ENCODE assay signal across 1 cellular context in the genomic region with DNA sequence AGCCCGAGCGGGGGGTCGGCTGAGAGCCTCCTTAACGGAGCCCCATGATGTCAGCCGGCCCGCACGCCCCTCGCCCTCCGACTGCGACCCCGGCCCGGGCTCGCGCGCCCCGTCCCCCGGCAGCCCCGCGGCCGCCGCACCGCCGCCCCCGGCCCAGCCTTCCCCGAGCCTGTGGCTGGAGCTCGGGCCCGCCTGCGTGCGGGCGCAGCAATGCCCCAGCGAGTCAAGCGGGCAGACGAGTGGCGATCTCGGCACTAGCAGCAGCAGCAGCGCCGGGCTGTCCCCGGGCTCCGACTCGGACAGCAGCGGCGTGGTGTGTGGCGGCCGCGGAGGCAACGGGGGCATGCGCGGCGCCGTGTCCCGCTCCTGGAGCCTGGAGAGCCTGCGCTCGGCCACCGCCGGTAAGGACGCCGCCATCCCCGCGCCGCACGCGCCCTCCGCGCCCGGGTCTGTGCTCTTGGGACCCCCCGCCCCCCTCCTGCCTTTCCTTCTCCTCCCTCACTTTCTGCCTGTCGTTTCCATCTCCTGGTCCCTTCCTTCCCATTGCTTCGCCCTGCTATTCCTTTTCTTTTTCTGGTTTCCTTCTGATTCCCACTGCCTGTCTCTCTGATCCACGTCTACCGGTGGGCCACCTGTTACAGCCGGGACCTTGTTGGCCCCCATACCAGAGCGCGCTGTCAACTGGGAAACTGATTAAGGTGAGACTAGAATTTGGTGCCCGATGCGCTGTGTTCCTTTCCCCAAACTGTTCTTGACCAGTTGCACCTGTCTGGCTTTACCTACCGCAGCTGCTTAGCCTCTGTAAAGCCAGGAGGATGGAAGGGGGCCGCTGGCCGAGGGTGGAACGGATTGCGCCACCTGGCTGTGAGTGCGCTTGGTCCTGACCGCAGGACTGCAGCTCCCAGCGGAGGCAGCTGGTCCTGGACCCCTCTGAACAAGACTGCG.
A peak's percentile ranks its signal among the peaks of the same experiment; 100 is the strongest.
TF ChIP-seq lines count a peak whose summit lies in the region.

No MANE protein-coding gene starts in this region.

TF ChIP-seq in H1, 55 proteins besides CTCF, POLR2A, EP300 and RAD21 (continued from another document):
- TF ChIP-seq, protein P1, sequence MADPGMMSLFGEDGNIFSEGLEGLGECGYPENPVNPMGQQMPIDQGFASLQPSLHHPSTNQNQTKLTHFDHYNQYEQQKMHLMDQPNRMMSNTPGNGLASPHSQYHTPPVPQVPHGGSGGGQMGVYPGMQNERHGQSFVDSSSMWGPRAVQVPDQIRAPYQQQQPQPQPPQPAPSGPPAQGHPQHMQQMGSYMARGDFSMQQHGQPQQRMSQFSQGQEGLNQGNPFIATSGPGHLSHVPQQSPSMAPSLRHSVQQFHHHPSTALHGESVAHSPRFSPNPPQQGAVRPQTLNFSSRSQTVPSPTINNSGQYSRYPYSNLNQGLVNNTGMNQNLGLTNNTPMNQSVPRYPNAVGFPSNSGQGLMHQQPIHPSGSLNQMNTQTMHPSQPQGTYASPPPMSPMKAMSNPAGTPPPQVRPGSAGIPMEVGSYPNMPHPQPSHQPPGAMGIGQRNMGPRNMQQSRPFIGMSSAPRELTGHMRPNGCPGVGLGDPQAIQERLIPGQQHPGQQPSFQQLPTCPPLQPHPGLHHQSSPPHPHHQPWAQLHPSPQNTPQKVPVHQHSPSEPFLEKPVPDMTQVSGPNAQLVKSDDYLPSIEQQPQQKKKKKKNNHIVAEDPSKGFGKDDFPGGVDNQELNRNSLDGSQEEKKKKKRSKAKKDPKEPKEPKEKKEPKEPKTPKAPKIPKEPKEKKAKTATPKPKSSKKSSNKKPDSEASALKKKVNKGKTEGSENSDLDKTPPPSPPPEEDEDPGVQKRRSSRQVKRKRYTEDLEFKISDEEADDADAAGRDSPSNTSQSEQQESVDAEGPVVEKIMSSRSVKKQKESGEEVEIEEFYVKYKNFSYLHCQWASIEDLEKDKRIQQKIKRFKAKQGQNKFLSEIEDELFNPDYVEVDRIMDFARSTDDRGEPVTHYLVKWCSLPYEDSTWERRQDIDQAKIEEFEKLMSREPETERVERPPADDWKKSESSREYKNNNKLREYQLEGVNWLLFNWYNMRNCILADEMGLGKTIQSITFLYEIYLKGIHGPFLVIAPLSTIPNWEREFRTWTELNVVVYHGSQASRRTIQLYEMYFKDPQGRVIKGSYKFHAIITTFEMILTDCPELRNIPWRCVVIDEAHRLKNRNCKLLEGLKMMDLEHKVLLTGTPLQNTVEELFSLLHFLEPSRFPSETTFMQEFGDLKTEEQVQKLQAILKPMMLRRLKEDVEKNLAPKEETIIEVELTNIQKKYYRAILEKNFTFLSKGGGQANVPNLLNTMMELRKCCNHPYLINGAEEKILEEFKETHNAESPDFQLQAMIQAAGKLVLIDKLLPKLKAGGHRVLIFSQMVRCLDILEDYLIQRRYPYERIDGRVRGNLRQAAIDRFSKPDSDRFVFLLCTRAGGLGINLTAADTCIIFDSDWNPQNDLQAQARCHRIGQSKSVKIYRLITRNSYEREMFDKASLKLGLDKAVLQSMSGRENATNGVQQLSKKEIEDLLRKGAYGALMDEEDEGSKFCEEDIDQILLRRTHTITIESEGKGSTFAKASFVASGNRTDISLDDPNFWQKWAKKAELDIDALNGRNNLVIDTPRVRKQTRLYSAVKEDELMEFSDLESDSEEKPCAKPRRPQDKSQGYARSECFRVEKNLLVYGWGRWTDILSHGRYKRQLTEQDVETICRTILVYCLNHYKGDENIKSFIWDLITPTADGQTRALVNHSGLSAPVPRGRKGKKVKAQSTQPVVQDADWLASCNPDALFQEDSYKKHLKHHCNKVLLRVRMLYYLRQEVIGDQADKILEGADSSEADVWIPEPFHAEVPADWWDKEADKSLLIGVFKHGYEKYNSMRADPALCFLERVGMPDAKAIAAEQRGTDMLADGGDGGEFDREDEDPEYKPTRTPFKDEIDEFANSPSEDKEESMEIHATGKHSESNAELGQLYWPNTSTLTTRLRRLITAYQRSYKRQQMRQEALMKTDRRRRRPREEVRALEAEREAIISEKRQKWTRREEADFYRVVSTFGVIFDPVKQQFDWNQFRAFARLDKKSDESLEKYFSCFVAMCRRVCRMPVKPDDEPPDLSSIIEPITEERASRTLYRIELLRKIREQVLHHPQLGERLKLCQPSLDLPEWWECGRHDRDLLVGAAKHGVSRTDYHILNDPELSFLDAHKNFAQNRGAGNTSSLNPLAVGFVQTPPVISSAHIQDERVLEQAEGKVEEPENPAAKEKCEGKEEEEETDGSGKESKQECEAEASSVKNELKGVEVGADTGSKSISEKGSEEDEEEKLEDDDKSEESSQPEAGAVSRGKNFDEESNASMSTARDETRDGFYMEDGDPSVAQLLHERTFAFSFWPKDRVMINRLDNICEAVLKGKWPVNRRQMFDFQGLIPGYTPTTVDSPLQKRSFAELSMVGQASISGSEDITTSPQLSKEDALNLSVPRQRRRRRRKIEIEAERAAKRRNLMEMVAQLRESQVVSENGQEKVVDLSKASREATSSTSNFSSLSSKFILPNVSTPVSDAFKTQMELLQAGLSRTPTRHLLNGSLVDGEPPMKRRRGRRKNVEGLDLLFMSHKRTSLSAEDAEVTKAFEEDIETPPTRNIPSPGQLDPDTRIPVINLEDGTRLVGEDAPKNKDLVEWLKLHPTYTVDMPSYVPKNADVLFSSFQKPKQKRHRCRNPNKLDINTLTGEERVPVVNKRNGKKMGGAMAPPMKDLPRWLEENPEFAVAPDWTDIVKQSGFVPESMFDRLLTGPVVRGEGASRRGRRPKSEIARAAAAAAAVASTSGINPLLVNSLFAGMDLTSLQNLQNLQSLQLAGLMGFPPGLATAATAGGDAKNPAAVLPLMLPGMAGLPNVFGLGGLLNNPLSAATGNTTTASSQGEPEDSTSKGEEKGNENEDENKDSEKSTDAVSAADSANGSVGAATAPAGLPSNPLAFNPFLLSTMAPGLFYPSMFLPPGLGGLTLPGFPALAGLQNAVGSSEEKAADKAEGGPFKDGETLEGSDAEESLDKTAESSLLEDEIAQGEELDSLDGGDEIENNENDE (IDR thresholded peaks at IDR 0.05; ENCODE audit: insufficient replicate concordance, low read length): no peak
- no peak for TF ChIP-seq PHF8 (conservative IDR thresholded peaks at IDR 0.05; ENCODE audit: low read depth, low read length)
- TF ChIP-seq KDM5A (IDR thresholded peaks at IDR 0.05; ENCODE audit: low read length): no peak
- TF ChIP-seq SAP30 (IDR thresholded peaks at IDR 0.05; ENCODE audit: insufficient read depth, insufficient replicate concordance, low read length): no peak
- no peak for TF ChIP-seq FOSL1 (IDR thresholded peaks at IDR 0.05; ENCODE audit: insufficient read depth, low read depth, low read length)
- no peak for TF ChIP-seq RFX5 (IDR thresholded peaks at IDR 0.05; ENCODE audit: borderline replicate concordance, low read depth, low read length)
- no peak for TF ChIP-seq BACH1 (IDR thresholded peaks at IDR 0.05; ENCODE audit: low read length)
- no peak for TF ChIP-seq RXRA (IDR thresholded peaks at IDR 0.05; ENCODE audit: insufficient read depth, low read depth, low read length)
- 0 out of 4 replicates have a peak, but pooled peaks of 1 of the 2 experiments have one; percentile 54 for TF ChIP-seq HDAC2 (IDR thresholded peaks at IDR 0.05; ENCODE audit: borderline replicate concordance in 1 of 2, low read depth in 2 of 2, low read length in 2 of 2)
- TF ChIP-seq TBP (IDR thresholded peaks at IDR 0.05; ENCODE audit: low read depth, low read length): peak; percentile 64; the same call in 1 of the 2 replicates
- TF ChIP-seq CHD2 (IDR thresholded peaks at IDR 0.05; ENCODE audit: low read length): no peak
- no peak for TF ChIP-seq SIN3A (conservative IDR thresholded peaks at IDR 0.05 in 1 of 2, IDR thresholded peaks at IDR 0.05 in 1 of 2; ENCODE audit: low read depth in 1 of 2, low read length in 2 of 2)
- no peak for TF ChIP-seq TAF1 (IDR thresholded peaks at IDR 0.05; ENCODE audit: low read depth, low read length)
- TF ChIP-seq BCL11A (IDR thresholded peaks at IDR 0.05; ENCODE audit: low read depth in 2 of 2, low read length in 2 of 2): no peak
- TF ChIP-seq GABPA (IDR thresholded peaks at IDR 0.05; ENCODE audit: borderline replicate concordance, insufficient read depth, low read length): no peak; the same call in 1 of the 2 replicates
- TF ChIP-seq, protein P2, sequence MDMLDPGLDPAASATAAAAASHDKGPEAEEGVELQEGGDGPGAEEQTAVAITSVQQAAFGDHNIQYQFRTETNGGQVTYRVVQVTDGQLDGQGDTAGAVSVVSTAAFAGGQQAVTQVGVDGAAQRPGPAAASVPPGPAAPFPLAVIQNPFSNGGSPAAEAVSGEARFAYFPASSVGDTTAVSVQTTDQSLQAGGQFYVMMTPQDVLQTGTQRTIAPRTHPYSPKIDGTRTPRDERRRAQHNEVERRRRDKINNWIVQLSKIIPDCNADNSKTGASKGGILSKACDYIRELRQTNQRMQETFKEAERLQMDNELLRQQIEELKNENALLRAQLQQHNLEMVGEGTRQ (IDR thresholded peaks at IDR 0.05; ENCODE audit: low read length): no peak
- TF ChIP-seq, protein P3, sequence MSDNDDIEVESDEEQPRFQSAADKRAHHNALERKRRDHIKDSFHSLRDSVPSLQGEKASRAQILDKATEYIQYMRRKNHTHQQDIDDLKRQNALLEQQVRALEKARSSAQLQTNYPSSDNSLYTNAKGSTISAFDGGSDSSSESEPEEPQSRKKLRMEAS (IDR thresholded peaks at IDR 0.05): peak; percentile 64
- no peak for TF ChIP-seq GTF2F1 (IDR thresholded peaks at IDR 0.05; ENCODE audit: borderline replicate concordance, low read depth, low read length)
- TF ChIP-seq YY1 (IDR thresholded peaks at IDR 0.05; ENCODE audit: low read depth, low read length): no peak
- peak; percentile 80 for TF ChIP-seq TCF12 (IDR thresholded peaks at IDR 0.05; ENCODE audit: low read depth, low read length)
- no peak for TF ChIP-seq BRCA1 (IDR thresholded peaks at IDR 0.05; ENCODE audit: low read depth, low read length)
- no peak for TF ChIP-seq TEAD4 (IDR thresholded peaks at IDR 0.05; ENCODE audit: low read depth, low read length)
- peak; percentile 60 for TF ChIP-seq EZH2 (IDR thresholded peaks at IDR 0.05; ENCODE audit: low read depth, low read length, severe bottlenecking)
- TF ChIP-seq SP2 (IDR thresholded peaks at IDR 0.05; ENCODE audit: low read length): no peak
- TF ChIP-seq MAFK (IDR thresholded peaks at IDR 0.05; ENCODE audit: low read depth, low read length): no peak
- peak; percentile 80 for TF ChIP-seq KDM4A (IDR thresholded peaks at IDR 0.05; ENCODE audit: low read depth, low read length, severe bottlenecking)
- no peak for TF ChIP-seq TAF7 (optimal IDR thresholded peaks at IDR 0.05; ENCODE audit: borderline replicate concordance, low read depth, low read length)
- TF ChIP-seq SRF (IDR thresholded peaks at IDR 0.05; ENCODE audit: low read depth, low read length): no peak
- no peak for TF ChIP-seq SP1 (IDR thresholded peaks at IDR 0.05; ENCODE audit: low read depth, low read length)
- TF ChIP-seq, protein P4, sequence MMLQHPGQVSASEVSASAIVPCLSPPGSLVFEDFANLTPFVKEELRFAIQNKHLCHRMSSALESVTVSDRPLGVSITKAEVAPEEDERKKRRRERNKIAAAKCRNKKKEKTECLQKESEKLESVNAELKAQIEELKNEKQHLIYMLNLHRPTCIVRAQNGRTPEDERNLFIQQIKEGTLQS (IDR thresholded peaks at IDR 0.05; ENCODE audit: insufficient read depth, low read depth, low read length): no peak
- no peak for TF ChIP-seq EGR1 (IDR thresholded peaks at IDR 0.05; ENCODE audit: borderline replicate concordance, low read depth, low read length)
- TF ChIP-seq, protein P5, sequence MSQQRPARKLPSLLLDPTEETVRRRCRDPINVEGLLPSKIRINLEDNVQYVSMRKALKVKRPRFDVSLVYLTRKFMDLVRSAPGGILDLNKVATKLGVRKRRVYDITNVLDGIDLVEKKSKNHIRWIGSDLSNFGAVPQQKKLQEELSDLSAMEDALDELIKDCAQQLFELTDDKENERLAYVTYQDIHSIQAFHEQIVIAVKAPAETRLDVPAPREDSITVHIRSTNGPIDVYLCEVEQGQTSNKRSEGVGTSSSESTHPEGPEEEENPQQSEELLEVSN (IDR thresholded peaks at IDR 0.05): peak; percentile 12; the same call in 1 of the 2 replicates
- no peak for TF ChIP-seq HDAC6 (IDR thresholded peaks at IDR 0.05; ENCODE audit: low read depth, low read length)
- TF ChIP-seq CHD1 (IDR thresholded peaks at IDR 0.05; ENCODE audit: low read depth, low read length): no peak
- no peak for TF ChIP-seq ZNF274 (IDR thresholded peaks at IDR 0.05; ENCODE audit: borderline replicate concordance, extremely low read depth, low read length)
- TF ChIP-seq RNF2 (IDR thresholded peaks at IDR 0.05; ENCODE audit: borderline replicate concordance, low read depth, low read length, missing control alignments, poor library complexity, severe bottlenecking): no peak
- no peak for TF ChIP-seq SIRT6 (IDR thresholded peaks at IDR 0.05; ENCODE audit: low read length)
- TF ChIP-seq JUN (IDR thresholded peaks at IDR 0.05; ENCODE audit: low read depth, low read length): no peak
- TF ChIP-seq POLR2AphosphoS5 (IDR thresholded peaks at IDR 0.05; ENCODE audit: low read depth, low read length): no peak
- no peak for TF ChIP-seq JUND (IDR thresholded peaks at IDR 0.05; ENCODE audit: low read length)
- TF ChIP-seq SUZ12 (IDR thresholded peaks at IDR 0.05; ENCODE audit: low read length): peak; percentile 70
- no peak for TF ChIP-seq CBX5 (IDR thresholded peaks at IDR 0.05; ENCODE audit: low read depth, low read length)
